ENCODE assay signal across 1 cellular context in genomic region chr1:205228052-205228451, GRCh38.
TF ChIP-seq lines count a peak whose summit lies in the region.

No MANE protein-coding gene starts in this region.

TF ChIP-seq in K562, 482 proteins besides CTCF, POLR2A, EP300 and RAD21 (continued from another document):
- TF ChIP-seq PRDM10 (IDR thresholded peaks at IDR 0.05; ENCODE audit: partially characterized antibody) (peak; percentile 37), CEBPG (CRISPR knock-in tag; IDR thresholded peaks at IDR 0.05) (no peak), CEBPG (tag; conservative IDR thresholded peaks at IDR 0.05 in 1 of 2, IDR thresholded peaks at IDR 0.05 in 1 of 2) (no peak), UBTF (IDR thresholded peaks at IDR 0.05; ENCODE audit: borderline replicate concordance in 1 of 2, low read depth in 2 of 2, low read length in 2 of 2) (peak in 1 of 2 experiments; percentile 22; a peak in 1 of 4 replicates), C11orf30 (IDR thresholded peaks at IDR 0.05; ENCODE audit: low read depth) (no peak), TBP (optimal IDR thresholded peaks at IDR 0.05; ENCODE audit: low read depth, low read length) (no peak), TCFL5 (CRISPR knock-in tag; conservative IDR thresholded peaks at IDR 0.05) (no peak), ZNF311 (CRISPR knock-in tag; IDR thresholded peaks at IDR 0.05) (no peak), SAFB2 (IDR thresholded peaks at IDR 0.05; ENCODE audit: borderline replicate concordance, low read depth, low read length, severe bottlenecking) (no peak), RNF2 (IDR thresholded peaks at IDR 0.05) (no peak), ZNF224 (CRISPR knock-in tag; IDR thresholded peaks at IDR 0.05) (no peak), TCF7 (IDR thresholded peaks at IDR 0.05; ENCODE audit: borderline replicate concordance) (no peak), PYGO2 (tag; IDR thresholded peaks at IDR 0.05) (no peak), RBBP5 (IDR thresholded peaks at IDR 0.05; ENCODE audit: borderline replicate concordance, insufficient read depth, low read length, poor library complexity, severe bottlenecking) (peak; percentile 53), BRF2 (IDR thresholded peaks at IDR 0.05; ENCODE audit: borderline replicate concordance, insufficient read depth, insufficient read length) (no peak), HMGN3 (IDR thresholded peaks at IDR 0.05; ENCODE audit: borderline replicate concordance, extremely low read depth, insufficient read length, low read depth, low read length) (no peak), ZNF24 (IDR thresholded peaks at IDR 0.05) (no peak), RCOR1 (IDR thresholded peaks at IDR 0.05; ENCODE audit: borderline replicate concordance in 1 of 2, low read depth in 2 of 2, low read length in 2 of 2) (no peak), GATAD2A (IDR thresholded peaks at IDR 0.05) (no peak)
